Comparison of ENCODE assay signal across 10 cellular contexts in genomic region chr6:3612341-3613041, GRCh38.
DNase-seq lines count a peak whose midpoint lies in the region; ATAC-seq and TF ChIP-seq lines count a peak whose summit lies in the region.
"Had no signal": no experiment of that assay in that cellular context is flagged by ENCODE, and none has a peak within 500 bp of the region (broad histone marks: within the 10 kb centered on the region; RNA-seq: fewer than 3 reads in every experiment).

No MANE protein-coding gene starts in this region.

- TF ChIP-seq CTCF in HEK293 (tag by site-specific recombination; IDR thresholded peaks at IDR 0.05), result no peak
- TF ChIP-seq CTCF in retinal pigment epithelial cell (conservative IDR thresholded peaks at IDR 0.05; ENCODE audit: low read depth, low read length), result no peak
- TF ChIP-seq CTCF in upper lobe of right lung (IDR thresholded peaks at IDR 0.05), result no peak

- H3K27me3 ChIP-seq in upper lobe of right lung, result no peaks in the 10 kb centered on the region
- H3K27me3 ChIP-seq: ascending aorta had no signal

- no peak overlapping the region for H3K4me3 Mint-ChIP-seq in stimulated activated effector memory CD8-positive, alpha-beta T cell treated with anti-CD3 and anti-CD28 coated beads, Interleukin-12 subunit alpha, Interleukin-12 subunit beta, amount 100 ng/mL, for 72 hours
- H3K4me3 Mint-ChIP-seq: naive thymus-derived CD8-positive, alpha-beta T cell had no signal

- H3K36me3 ChIP-seq in HEK293 (ENCODE audit: control insufficient read depth in 2 of 2, insufficient read depth in 1 of 2, low read length in 2 of 2) (no peaks in the 10 kb centered on the region), upper lobe of right lung (no peaks in the 10 kb centered on the region)
- H3K36me3 ChIP-seq: ascending aorta had no signal

- H3K36me3 Mint-ChIP-seq in stimulated activated effector memory CD8-positive, alpha-beta T cell treated with anti-CD3 and anti-CD28 coated beads, Interleukin-12 subunit alpha, Interleukin-12 subunit beta, amount 100 ng/mL, for 72 hours, result no peaks in the 10 kb centered on the region
- H3K36me3 Mint-ChIP-seq: naive thymus-derived CD8-positive, alpha-beta T cell had no signal

- H3K4me3 ChIP-seq in HEK293 (ENCODE audit: low read depth, low read length), result no peak overlapping the region; the same call in 1 of the 2 replicates
- no peak overlapping the region for H3K4me3 ChIP-seq in retinal pigment epithelial cell (ENCODE audit: low read length)
- H3K4me3 ChIP-seq in upper lobe of right lung, result no peak overlapping the region
- H3K4me3 ChIP-seq: ascending aorta had no signal

- peak; percentile 87 for DNase-seq in NCI-H510A treated with DMSO at 0.1 percent for 48 hours (lab: John Stamatoyannopoulos, UW)
- peak; percentile 52 for DNase-seq in dermis blood vessel endothelial cell
- DNase-seq in retinal pigment epithelial cell (ENCODE audit: low read depth), result peak; percentile 94
- no peak for DNase-seq in upper lobe of right lung
- DNase-seq in stimulated activated CD4-positive, alpha-beta T cell treated with anti-CD3 and anti-CD28 coated beads, Interleukin-2, amount 100 ng/mL, for 24 hours, result no peak
- DNase-seq in stimulated activated effector memory CD8-positive, alpha-beta T cell treated with anti-CD3 and anti-CD28 coated beads, Interleukin-12 subunit alpha, Interleukin-12 subunit beta, amount 100 ng/mL, for 72 hours (ENCODE audit: low spot score in 2 of 2), result no peak

- H3K4me1 Mint-ChIP-seq in stimulated activated effector memory CD8-positive, alpha-beta T cell treated with anti-CD3 and anti-CD28 coated beads, Interleukin-12 subunit alpha, Interleukin-12 subunit beta, amount 100 ng/mL, for 72 hours, result no peaks in the 10 kb centered on the region
- H3K4me1 Mint-ChIP-seq: naive thymus-derived CD8-positive, alpha-beta T cell had no signal

- intact Hi-C loops in upper lobe of right lung (cut with DNase I), result no loop called here

- H3K9me3 Mint-ChIP-seq in stimulated activated effector memory CD8-positive, alpha-beta T cell treated with anti-CD3 and anti-CD28 coated beads, Interleukin-12 subunit alpha, Interleukin-12 subunit beta, amount 100 ng/mL, for 72 hours, result no peaks in the 10 kb centered on the region
- H3K9me3 Mint-ChIP-seq: naive thymus-derived CD8-positive, alpha-beta T cell had no signal

- H3K9me3 ChIP-seq in HEK293 (ENCODE audit: control insufficient read depth, insufficient read depth, low read depth, low read length) (no peaks in the 10 kb centered on the region), upper lobe of right lung (no peaks in the 10 kb centered on the region)
- H3K9me3 ChIP-seq: ascending aorta had no signal

- H3K4me1 ChIP-seq in HEK293 (ENCODE audit: control insufficient read depth, insufficient read depth, low read length) (peaks cover 51% of the 10 kb centered on the region), upper lobe of right lung (no peaks in the 10 kb centered on the region)
- H3K4me1 ChIP-seq: ascending aorta had no signal

- POLR2A ChIA-PET in HEK293 (lab: Yijun Ruan, JAX), result interaction anchor here (0.7 to 1.1 kb wide), 3 partner anchors 29 to 409 kb away, joined by 3 read pairs; a partner anchor contains a TSS

- H3K27ac ChIP-seq in HEK293 (ENCODE audit: extremely low read depth, low read depth, low read length) (peak overlapping the region; percentile 74), upper lobe of right lung (no peak overlapping the region)
- H3K27ac ChIP-seq: ascending aorta had no signal

- no peak for ATAC-seq in upper lobe of right lung
- no peak for ATAC-seq in HG03460 (IDR thresholded peaks at IDR 0.05; ENCODE audit: unreplicated experiment)
- no peak for ATAC-seq in stimulated activated effector memory CD8-positive, alpha-beta T cell treated with anti-CD3 and anti-CD28 coated beads, Interleukin-12 subunit alpha, Interleukin-12 subunit beta, amount 100 ng/mL, for 72 hours
- ATAC-seq: naive thymus-derived CD8-positive, alpha-beta T cell had no signal

- H3K27ac Mint-ChIP-seq in stimulated activated effector memory CD8-positive, alpha-beta T cell treated with anti-CD3 and anti-CD28 coated beads, Interleukin-12 subunit alpha, Interleukin-12 subunit beta, amount 100 ng/mL, for 72 hours, result no peak overlapping the region
- H3K27ac Mint-ChIP-seq: naive thymus-derived CD8-positive, alpha-beta T cell had no signal

- CTCF ChIA-PET in HEK293 (lab: Yijun Ruan, JAX), result interaction anchor here (0.6 to 1.5 kb wide), 6 partner anchors 119 to 333 kb away, joined by 3 to 7 read pairs (median 4); no protein-coding TSS in a partner anchor

TF ChIP-seq in HEK293, 187 proteins besides CTCF, POLR2A, EP300 and RAD21 (continues in another document):
- no peak for TF ChIP-seq ZNF785 (tag by site-specific recombination; IDR thresholded peaks at IDR 0.05)
- TF ChIP-seq, protein P1, sequence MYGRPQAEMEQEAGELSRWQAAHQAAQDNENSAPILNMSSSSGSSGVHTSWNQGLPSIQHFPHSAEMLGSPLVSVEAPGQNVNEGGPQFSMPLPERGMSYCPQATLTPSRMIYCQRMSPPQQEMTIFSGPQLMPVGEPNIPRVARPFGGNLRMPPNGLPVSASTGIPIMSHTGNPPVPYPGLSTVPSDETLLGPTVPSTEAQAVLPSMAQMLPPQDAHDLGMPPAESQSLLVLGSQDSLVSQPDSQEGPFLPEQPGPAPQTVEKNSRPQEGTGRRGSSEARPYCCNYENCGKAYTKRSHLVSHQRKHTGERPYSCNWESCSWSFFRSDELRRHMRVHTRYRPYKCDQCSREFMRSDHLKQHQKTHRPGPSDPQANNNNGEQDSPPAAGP (tag by site-specific recombination; IDR thresholded peaks at IDR 0.05), result peak; percentile 85
- TF ChIP-seq ZNF692 (tag by site-specific recombination; IDR thresholded peaks at IDR 0.05), result no peak; the same call in 1 of the 2 replicates
- TF ChIP-seq ZNF350 (tag by site-specific recombination; IDR thresholded peaks at IDR 0.05), result no peak
- TF ChIP-seq SCRT1 (tag by site-specific recombination; IDR thresholded peaks at IDR 0.05; ENCODE audit: borderline replicate concordance), result peak; percentile 23; the same call in 1 of the 2 replicates
- TF ChIP-seq ZEB2 (tag by site-specific recombination; IDR thresholded peaks at IDR 0.05), result peak; percentile 94
- TF ChIP-seq ZNF112 (tag by site-specific recombination; IDR thresholded peaks at IDR 0.05), result no peak
- TF ChIP-seq ZNF23 (tag by site-specific recombination; IDR thresholded peaks at IDR 0.05; ENCODE audit: borderline replicate concordance), result no peak
- TF ChIP-seq FEZF1 (tag by site-specific recombination; IDR thresholded peaks at IDR 0.05), result peak; percentile 92
- peak; percentile 72; the same call in 1 of the 2 replicates for TF ChIP-seq KLF10 (tag by site-specific recombination; IDR thresholded peaks at IDR 0.05)
- no peak for TF ChIP-seq ZNF596 (tag by site-specific recombination; IDR thresholded peaks at IDR 0.05)
- TF ChIP-seq SETDB1 (IDR thresholded peaks at IDR 0.05; ENCODE audit: insufficient read length, low read length), result no peak
- TF ChIP-seq ZNF26 (tag by site-specific recombination; IDR thresholded peaks at IDR 0.05), result no peak
- TF ChIP-seq ZNF560 (tag by site-specific recombination; IDR thresholded peaks at IDR 0.05; ENCODE audit: borderline replicate concordance), result no peak
- no peak for TF ChIP-seq ZNF202 (tag by site-specific recombination; IDR thresholded peaks at IDR 0.05; ENCODE audit: borderline replicate concordance)
- no peak for TF ChIP-seq ZNF311 (tag by site-specific recombination; IDR thresholded peaks at IDR 0.05; ENCODE audit: borderline replicate concordance)
- TF ChIP-seq ZNF19 (tag by site-specific recombination; IDR thresholded peaks at IDR 0.05; ENCODE audit: low read depth), result no peak
- no peak for TF ChIP-seq ZNF266 (tag by site-specific recombination; IDR thresholded peaks at IDR 0.05; ENCODE audit: low read depth)
- TF ChIP-seq GLI2 (tag by site-specific recombination; IDR thresholded peaks at IDR 0.05; ENCODE audit: borderline replicate concordance, low read depth), result peak; percentile 75; the same call in 1 of the 2 replicates

Comparison
In these comparisons a context has a peak if more than half of its experiments do, and no peak if none do; other contexts are left out.
1. DNase-seq: peak in NCI-H510A treated with DMSO at 0.1 percent for 48 hours (single experiment), dermis blood vessel endothelial cell (single experiment) and retinal pigment epithelial cell (single experiment); none in upper lobe of right lung (single experiment), stimulated activated CD4-positive, alpha-beta T cell treated with anti-CD3 and anti-CD28 coated beads, Interleukin-2, amount 100 ng/mL, for 24 hours (0 of 2) and stimulated activated effector memory CD8-positive, alpha-beta T cell treated with anti-CD3 and anti-CD28 coated beads, Interleukin-12 subunit alpha, Interleukin-12 subunit beta, amount 100 ng/mL, for 72 hours (0 of 2).